In the genomic region with DNA sequence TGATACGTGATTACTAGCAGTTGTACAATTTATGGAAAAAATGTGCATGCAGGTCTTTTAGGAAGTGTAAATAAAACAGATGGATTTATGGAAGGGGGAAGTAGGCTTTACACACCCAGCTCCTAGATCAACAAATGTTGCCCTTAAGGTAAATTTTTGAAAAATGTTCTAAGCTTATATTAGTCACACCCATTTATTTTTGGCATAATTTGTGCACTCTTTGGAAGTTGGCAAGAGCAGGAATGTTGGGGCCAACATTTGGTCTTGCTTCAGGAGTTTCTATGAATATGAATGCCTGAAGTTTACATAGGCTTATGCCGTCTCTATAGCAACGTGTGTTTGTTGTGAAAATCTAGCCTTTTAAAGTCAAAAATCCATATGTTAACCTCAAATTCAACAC, we compare ENCODE assay signal across 1 cellular context.
TF ChIP-seq lines count a peak whose summit lies in the region.

No MANE protein-coding gene starts in this region.

TF ChIP-seq in GM23338, 12 proteins besides CTCF, POLR2A, EP300 and RAD21 (continued from another document):
- no peak for TF ChIP-seq ZNF462 (CRISPR knock-in tag; IDR thresholded peaks at IDR 0.05)
- no peak for TF ChIP-seq ZNF331 (CRISPR knock-in tag; IDR thresholded peaks at IDR 0.05; ENCODE audit: low read depth)
- TF ChIP-seq, protein P1, sequence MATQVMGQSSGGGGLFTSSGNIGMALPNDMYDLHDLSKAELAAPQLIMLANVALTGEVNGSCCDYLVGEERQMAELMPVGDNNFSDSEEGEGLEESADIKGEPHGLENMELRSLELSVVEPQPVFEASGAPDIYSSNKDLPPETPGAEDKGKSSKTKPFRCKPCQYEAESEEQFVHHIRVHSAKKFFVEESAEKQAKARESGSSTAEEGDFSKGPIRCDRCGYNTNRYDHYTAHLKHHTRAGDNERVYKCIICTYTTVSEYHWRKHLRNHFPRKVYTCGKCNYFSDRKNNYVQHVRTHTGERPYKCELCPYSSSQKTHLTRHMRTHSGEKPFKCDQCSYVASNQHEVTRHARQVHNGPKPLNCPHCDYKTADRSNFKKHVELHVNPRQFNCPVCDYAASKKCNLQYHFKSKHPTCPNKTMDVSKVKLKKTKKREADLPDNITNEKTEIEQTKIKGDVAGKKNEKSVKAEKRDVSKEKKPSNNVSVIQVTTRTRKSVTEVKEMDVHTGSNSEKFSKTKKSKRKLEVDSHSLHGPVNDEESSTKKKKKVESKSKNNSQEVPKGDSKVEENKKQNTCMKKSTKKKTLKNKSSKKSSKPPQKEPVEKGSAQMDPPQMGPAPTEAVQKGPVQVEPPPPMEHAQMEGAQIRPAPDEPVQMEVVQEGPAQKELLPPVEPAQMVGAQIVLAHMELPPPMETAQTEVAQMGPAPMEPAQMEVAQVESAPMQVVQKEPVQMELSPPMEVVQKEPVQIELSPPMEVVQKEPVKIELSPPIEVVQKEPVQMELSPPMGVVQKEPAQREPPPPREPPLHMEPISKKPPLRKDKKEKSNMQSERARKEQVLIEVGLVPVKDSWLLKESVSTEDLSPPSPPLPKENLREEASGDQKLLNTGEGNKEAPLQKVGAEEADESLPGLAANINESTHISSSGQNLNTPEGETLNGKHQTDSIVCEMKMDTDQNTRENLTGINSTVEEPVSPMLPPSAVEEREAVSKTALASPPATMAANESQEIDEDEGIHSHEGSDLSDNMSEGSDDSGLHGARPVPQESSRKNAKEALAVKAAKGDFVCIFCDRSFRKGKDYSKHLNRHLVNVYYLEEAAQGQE (IDR thresholded peaks at IDR 0.05; ENCODE audit: unreplicated experiment), result no peak
- TF ChIP-seq STAT1 (IDR thresholded peaks at IDR 0.05; ENCODE audit: unreplicated experiment), result no peak
- TF ChIP-seq NANOG (IDR thresholded peaks at IDR 0.05; ENCODE audit: borderline replicate concordance), result no peak
- no peak for TF ChIP-seq JUNB (IDR thresholded peaks at IDR 0.05; ENCODE audit: unreplicated experiment)
- TF ChIP-seq ZNF114 (CRISPR knock-in tag; IDR thresholded peaks at IDR 0.05), result no peak
- TF ChIP-seq EZH2phosphoT487 (IDR thresholded peaks at IDR 0.05; ENCODE audit: unreplicated experiment), result no peak
TF ChIP-seq in GM23338: peak in this region for 0.
